In genomic region chr6:109498049-109498448, GRCh38 we compare ENCODE assay signal across 23 cellular contexts. TPM values are rescaled to one million over a fixed set of nuclear protein-coding genes. Genes with fewer than 3 reads are reported as not detected.
"Had no signal": no experiment of that assay in that cellular context is flagged by ENCODE, and none has a peak within 500 bp of the region (broad histone marks: within the 10 kb centered on the region; RNA-seq: fewer than 3 reads in every experiment).

No MANE protein-coding gene starts in this region.

- H3K36me3 Mint-ChIP-seq: activated naive CD4-positive, alpha-beta T cell treated with anti-CD3 and anti-CD28 coated beads, Interleukin-2, amount 50 U/mL, for 24 hours had no signal

- H3K27ac Mint-ChIP-seq: activated B cell treated with CpG ODN at 0.5 μM for 24 hours; activated CD4-positive, alpha-beta memory T cell treated with anti-CD3 and anti-CD28 coated beads, Interleukin-2, amount 10 ng/mL, durations not matched to agents 7 days and 5 days; activated naive CD4-positive, alpha-beta T cell treated with anti-CD3 and anti-CD28 coated beads, Interleukin-2, amount 50 U/mL, for 24 hours; activated T-cell treated with anti-CD3 and anti-CD28 coated beads, Interleukin-2, amount 50 U/mL, for 72 hours; activated T-helper 2 cell treated with anti-CD3 and anti-CD28 coated beads, Interferon-gamma antibody, Interleukin-2, Interleukin-4, amounts not matched to agents 10 μg/mL and 5 μg/mL and 100 μg/mL, durations not matched to agents 14 hours and 24 hours and 36 hours had no signal

- H3K9me3 Mint-ChIP-seq: activated B cell treated with CpG ODN at 0.5 μM for 24 hours; activated CD4-positive, alpha-beta memory T cell treated with anti-CD3 and anti-CD28 coated beads, Interleukin-2, amount 10 ng/mL, durations not matched to agents 7 days and 5 days; activated naive CD4-positive, alpha-beta T cell treated with anti-CD3 and anti-CD28 coated beads, Interleukin-2, amount 50 U/mL, for 24 hours; activated T-cell treated with anti-CD3 and anti-CD28 coated beads, Interleukin-2, amount 50 U/mL, for 72 hours; activated T-helper 2 cell treated with anti-CD3 and anti-CD28 coated beads, Interferon-gamma antibody, Interleukin-2, Interleukin-4, amounts not matched to agents 10 μg/mL and 5 μg/mL and 100 μg/mL, durations not matched to agents 14 hours and 24 hours and 36 hours; T-helper 1 cell treated with Interleukin-12 subunit alpha and Interleukin-12 subunit beta and Interleukin-4 antibody, amounts not matched to agents 30 μg/mL and 1 μg/mL, for 36 hours had no signal

- H3K27me3 Mint-ChIP-seq: activated B cell treated with CpG ODN at 0.5 μM for 24 hours; activated naive CD4-positive, alpha-beta T cell treated with anti-CD3 and anti-CD28 coated beads, Interleukin-2, amount 50 U/mL, for 24 hours had no signal

- DNase-seq: activated B cell treated with CpG ODN at 0.5 μM for 24 hours; activated CD4-positive, alpha-beta memory T cell treated with anti-CD3 and anti-CD28 coated beads, Interleukin-2, amount 10 ng/mL, durations not matched to agents 7 days and 5 days; activated CD4-positive, alpha-beta T cell treated with anti-CD3 and anti-CD28 coated beads for 1 hour; activated CD4-positive, alpha-beta T cell treated with anti-CD3 and anti-CD28 coated beads, Interleukin-2, amount 50 U/mL, for 1 hour; activated T-cell treated with anti-CD3 and anti-CD28 coated beads, Interleukin-2, amount 50 U/mL, for 72 hours; aorta; caudate nucleus; MG63; MV-4-11; NCI-H1092 treated with DMSO at 0.1 percent for 48 hours; NCI-H1436 treated with DMSO at 0.1 percent for 48 hours; NCI-H1930; NCI-H446; NCI-H524; NCI-H748 treated with DMSO at 0.1 percent for 48 hours; NK-92 treated with Interleukin-12 subunit alpha and Interleukin-12 subunit beta, amount 100 ng/mL, for 24 hours; OCI-M1; Peyer's patch; SHP77; T-helper 9 cell had no signal

- ATAC-seq: activated T-cell treated with anti-CD3 and anti-CD28 coated beads, Interleukin-2, amount 50 U/mL, for 72 hours had no signal

- H3K4me3 Mint-ChIP-seq: activated B cell treated with CpG ODN at 0.5 μM for 24 hours; activated CD4-positive, alpha-beta memory T cell treated with anti-CD3 and anti-CD28 coated beads, Interleukin-2, amount 10 ng/mL, durations not matched to agents 7 days and 5 days; activated naive CD4-positive, alpha-beta T cell treated with anti-CD3 and anti-CD28 coated beads, Interleukin-2, amount 50 U/mL, for 24 hours; activated T-cell treated with anti-CD3 and anti-CD28 coated beads, Interleukin-2, amount 50 U/mL, for 72 hours; T-helper 1 cell treated with Interleukin-12 subunit alpha and Interleukin-12 subunit beta and Interleukin-4 antibody, amounts not matched to agents 30 μg/mL and 1 μg/mL, for 36 hours had no signal

RNA-seq across cellular contexts. Expression of gene PPIL6, which starts 57.6 kb away (rescaled TPM):
- total RNA-seq: activated CD4-positive, alpha-beta memory T cell treated with anti-CD3 and anti-CD28 coated beads, Interleukin-2, amount 10 ng/mL, durations not matched to agents 7 days and 5 days had no signal
